ENCODE assay signal across 1 cellular context in the genomic region with DNA sequence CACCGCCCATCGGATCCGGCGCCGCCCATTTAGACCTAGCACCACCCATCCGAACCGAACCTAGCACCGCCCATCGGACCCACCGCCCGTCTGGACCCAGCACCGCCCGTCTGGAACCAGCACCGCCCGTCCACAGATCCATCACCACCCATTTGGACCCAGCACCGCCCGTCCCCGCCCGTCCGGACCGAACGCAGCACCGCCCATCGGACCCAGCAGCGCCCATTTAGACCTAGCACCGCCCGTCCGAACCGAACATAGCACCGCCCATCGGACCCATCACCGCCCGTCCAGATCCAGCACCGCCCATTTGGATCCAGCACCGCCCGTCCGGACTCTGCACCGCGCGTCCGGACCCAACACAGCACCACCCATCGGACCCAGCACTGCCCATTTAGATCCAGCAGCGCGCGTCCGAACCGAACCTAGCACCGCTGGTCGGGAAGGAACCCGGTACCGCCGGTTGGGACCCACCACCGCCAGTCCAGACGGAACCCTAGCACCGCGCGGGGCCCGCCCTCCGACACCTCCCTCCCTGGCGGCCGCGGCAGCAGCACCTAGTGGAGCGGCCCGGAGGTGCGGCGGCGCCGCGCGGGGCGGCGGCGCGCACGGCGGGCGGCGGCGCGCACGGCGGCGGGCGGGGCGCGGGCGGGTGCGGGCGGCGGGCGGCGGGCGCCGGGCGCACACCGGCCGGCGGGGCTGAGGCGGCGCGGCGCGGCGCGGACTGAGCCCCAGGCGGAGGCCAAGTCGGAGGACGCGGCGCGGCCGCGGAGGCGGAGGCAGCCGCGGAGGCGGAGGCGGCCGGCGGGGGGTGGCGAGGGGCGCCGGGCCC.
TF ChIP-seq lines count a peak whose summit lies in the region.

A gene with protein sequence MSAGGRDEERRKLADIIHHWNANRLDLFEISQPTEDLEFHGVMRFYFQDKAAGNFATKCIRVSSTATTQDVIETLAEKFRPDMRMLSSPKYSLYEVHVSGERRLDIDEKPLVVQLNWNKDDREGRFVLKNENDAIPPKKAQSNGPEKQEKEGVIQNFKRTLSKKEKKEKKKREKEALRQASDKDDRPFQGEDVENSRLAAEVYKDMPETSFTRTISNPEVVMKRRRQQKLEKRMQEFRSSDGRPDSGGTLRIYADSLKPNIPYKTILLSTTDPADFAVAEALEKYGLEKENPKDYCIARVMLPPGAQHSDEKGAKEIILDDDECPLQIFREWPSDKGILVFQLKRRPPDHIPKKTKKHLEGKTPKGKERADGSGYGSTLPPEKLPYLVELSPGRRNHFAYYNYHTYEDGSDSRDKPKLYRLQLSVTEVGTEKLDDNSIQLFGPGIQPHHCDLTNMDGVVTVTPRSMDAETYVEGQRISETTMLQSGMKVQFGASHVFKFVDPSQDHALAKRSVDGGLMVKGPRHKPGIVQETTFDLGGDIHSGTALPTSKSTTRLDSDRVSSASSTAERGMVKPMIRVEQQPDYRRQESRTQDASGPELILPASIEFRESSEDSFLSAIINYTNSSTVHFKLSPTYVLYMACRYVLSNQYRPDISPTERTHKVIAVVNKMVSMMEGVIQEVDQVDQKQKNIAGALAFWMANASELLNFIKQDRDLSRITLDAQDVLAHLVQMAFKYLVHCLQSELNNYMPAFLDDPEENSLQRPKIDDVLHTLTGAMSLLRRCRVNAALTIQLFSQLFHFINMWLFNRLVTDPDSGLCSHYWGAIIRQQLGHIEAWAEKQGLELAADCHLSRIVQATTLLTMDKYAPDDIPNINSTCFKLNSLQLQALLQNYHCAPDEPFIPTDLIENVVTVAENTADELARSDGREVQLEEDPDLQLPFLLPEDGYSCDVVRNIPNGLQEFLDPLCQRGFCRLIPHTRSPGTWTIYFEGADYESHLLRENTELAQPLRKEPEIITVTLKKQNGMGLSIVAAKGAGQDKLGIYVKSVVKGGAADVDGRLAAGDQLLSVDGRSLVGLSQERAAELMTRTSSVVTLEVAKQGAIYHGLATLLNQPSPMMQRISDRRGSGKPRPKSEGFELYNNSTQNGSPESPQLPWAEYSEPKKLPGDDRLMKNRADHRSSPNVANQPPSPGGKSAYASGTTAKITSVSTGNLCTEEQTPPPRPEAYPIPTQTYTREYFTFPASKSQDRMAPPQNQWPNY (N-terminal part only) (plus strand): TSS at position 682 of the 832 bp plus-strand sequence. CDS start 222 bp downstream, outside the sequence.

TF ChIP-seq in HepG2, 621 proteins besides CTCF, POLR2A, EP300 and RAD21 (continued from another document):
- no peak for TF ChIP-seq PHF5A (CRISPR knock-in tag; IDR thresholded peaks at IDR 0.05; ENCODE audit: low read depth, unreplicated experiment)
- TF ChIP-seq, protein P1, sequence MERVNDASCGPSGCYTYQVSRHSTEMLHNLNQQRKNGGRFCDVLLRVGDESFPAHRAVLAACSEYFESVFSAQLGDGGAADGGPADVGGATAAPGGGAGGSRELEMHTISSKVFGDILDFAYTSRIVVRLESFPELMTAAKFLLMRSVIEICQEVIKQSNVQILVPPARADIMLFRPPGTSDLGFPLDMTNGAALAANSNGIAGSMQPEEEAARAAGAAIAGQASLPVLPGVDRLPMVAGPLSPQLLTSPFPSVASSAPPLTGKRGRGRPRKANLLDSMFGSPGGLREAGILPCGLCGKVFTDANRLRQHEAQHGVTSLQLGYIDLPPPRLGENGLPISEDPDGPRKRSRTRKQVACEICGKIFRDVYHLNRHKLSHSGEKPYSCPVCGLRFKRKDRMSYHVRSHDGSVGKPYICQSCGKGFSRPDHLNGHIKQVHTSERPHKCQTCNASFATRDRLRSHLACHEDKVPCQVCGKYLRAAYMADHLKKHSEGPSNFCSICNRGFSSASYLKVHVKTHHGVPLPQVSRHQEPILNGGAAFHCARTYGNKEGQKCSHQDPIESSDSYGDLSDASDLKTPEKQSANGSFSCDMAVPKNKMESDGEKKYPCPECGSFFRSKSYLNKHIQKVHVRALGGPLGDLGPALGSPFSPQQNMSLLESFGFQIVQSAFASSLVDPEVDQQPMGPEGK (CRISPR knock-in tag; IDR thresholded peaks at IDR 0.05): peak; percentile 79
- TF ChIP-seq ZNF816 (CRISPR knock-in tag; IDR thresholded peaks at IDR 0.05; ENCODE audit: borderline replicate concordance): peak; percentile 90
- TF ChIP-seq, protein P2, sequence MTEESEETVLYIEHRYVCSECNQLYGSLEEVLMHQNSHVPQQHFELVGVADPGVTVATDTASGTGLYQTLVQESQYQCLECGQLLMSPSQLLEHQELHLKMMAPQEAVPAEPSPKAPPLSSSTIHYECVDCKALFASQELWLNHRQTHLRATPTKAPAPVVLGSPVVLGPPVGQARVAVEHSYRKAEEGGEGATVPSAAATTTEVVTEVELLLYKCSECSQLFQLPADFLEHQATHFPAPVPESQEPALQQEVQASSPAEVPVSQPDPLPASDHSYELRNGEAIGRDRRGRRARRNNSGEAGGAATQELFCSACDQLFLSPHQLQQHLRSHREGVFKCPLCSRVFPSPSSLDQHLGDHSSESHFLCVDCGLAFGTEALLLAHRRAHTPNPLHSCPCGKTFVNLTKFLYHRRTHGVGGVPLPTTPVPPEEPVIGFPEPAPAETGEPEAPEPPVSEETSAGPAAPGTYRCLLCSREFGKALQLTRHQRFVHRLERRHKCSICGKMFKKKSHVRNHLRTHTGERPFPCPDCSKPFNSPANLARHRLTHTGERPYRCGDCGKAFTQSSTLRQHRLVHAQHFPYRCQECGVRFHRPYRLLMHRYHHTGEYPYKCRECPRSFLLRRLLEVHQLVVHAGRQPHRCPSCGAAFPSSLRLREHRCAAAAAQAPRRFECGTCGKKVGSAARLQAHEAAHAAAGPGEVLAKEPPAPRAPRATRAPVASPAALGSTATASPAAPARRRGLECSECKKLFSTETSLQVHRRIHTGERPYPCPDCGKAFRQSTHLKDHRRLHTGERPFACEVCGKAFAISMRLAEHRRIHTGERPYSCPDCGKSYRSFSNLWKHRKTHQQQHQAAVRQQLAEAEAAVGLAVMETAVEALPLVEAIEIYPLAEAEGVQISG (CRISPR knock-in tag; IDR thresholded peaks at IDR 0.05): peak; percentile 55
- TF ChIP-seq, protein P3, sequence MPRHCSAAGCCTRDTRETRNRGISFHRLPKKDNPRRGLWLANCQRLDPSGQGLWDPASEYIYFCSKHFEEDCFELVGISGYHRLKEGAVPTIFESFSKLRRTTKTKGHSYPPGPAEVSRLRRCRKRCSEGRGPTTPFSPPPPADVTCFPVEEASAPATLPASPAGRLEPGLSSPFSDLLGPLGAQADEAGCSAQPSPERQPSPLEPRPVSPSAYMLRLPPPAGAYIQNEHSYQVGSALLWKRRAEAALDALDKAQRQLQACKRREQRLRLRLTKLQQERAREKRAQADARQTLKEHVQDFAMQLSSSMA (CRISPR knock-in tag; IDR thresholded peaks at IDR 0.05): 0 out of 2 replicates have a peak, but pooled peaks have one; percentile 35
- TF ChIP-seq HHEX (CRISPR knock-in tag; IDR thresholded peaks at IDR 0.05): peak; percentile 51
- TF ChIP-seq, protein P4, sequence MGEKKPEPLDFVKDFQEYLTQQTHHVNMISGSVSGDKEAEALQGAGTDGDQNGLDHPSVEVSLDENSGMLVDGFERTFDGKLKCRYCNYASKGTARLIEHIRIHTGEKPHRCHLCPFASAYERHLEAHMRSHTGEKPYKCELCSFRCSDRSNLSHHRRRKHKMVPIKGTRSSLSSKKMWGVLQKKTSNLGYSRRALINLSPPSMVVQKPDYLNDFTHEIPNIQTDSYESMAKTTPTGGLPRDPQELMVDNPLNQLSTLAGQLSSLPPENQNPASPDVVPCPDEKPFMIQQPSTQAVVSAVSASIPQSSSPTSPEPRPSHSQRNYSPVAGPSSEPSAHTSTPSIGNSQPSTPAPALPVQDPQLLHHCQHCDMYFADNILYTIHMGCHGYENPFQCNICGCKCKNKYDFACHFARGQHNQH (CRISPR knock-in tag; IDR thresholded peaks at IDR 0.05): peak; percentile 72
- TF ChIP-seq ATM (IDR thresholded peaks at IDR 0.05; ENCODE audit: borderline replicate concordance): no peak
